ENCODE assay signal across 18 cellular contexts in the genomic region with DNA sequence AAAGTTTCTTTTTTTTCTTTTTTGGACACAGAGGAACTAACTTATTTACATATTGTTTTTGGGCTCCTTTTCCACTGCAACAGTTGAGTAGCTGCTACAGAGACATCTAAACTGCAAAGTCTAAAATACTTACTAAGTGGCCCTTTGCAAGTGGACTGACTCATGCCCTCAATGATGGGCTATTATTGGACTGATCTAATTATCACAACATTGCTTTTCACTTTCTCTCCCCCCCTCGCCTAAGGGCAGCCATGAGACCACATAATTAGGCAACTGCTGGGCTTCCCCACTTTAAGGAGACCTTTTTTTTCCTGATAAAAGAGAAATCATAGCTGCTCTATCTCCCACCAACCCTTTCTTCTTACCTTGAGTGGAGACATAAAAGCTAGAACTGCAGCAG.
"Had no signal": no experiment of that assay in that cellular context is flagged by ENCODE, and none has a peak within 500 bp of the region (broad histone marks: within the 10 kb centered on the region; RNA-seq: fewer than 3 reads in every experiment).

No MANE protein-coding gene starts in this region.

- H3K9me3 ChIP-seq: esophagus muscularis mucosa, heart right ventricle, tibial artery had no signal

- H3K36me3 ChIP-seq: esophagus muscularis mucosa, heart right ventricle, tibial artery had no signal

- H3K4me3 ChIP-seq: esophagus muscularis mucosa, heart right ventricle, skin epidermis, tibial artery had no signal

- H3K27me3 ChIP-seq: esophagus muscularis mucosa, heart right ventricle, tibial artery had no signal

- DNase-seq: activated CD4-positive, alpha-beta T cell treated with anti-CD3 and anti-CD28 coated beads, Interleukin-2, amount 10 ng/mL, durations not matched to agents 7 days and 5 days; activated CD8-positive, alpha-beta memory T cell treated with anti-CD3 and anti-CD28 coated beads, Interleukin-2, amount 50 U/mL, for 4 hours; activated effector memory CD4-positive, alpha-beta T cell treated with Interleukin-2 at 50 U/mL for 16 hours; activated naive CD4-positive, alpha-beta T cell treated with anti-CD3 and anti-CD28 coated beads, Interleukin-2, amount 10 ng/mL, durations not matched to agents 7 days and 5 days; activated naive CD8-positive, alpha-beta T cell treated with anti-CD3 and anti-CD28 coated beads, Interleukin-2, amount 50 U/mL, for 24 hours; activated T-cell treated with anti-CD3 and anti-CD28 coated beads, Interleukin-2, amount 50 U/mL, for 4 hours; aorta; effector CD8-positive, alpha-beta T cell; heart right ventricle; occipital lobe; right cardiac atrium; stimulated activated naive CD8-positive, alpha-beta T cell treated with anti-CD3 and anti-CD28 coated beads, Interleukin-15, Interleukin-2, amounts not matched to agents 100 U/mL and 50 U/mL, for 24 hours; substantia nigra; T1000; tibial artery had no signal

- H3K27ac ChIP-seq: esophagus muscularis mucosa, heart right ventricle, skin epidermis, tibial artery had no signal

- H3K4me1 ChIP-seq: esophagus muscularis mucosa, tibial artery had no signal

- ATAC-seq: activated CD4-positive, CD25-positive, alpha-beta regulatory T cell treated with anti-CD3 and anti-CD28 coated beads, Interleukin-2, amount 50 U/mL, for 24 hours; activated naive CD8-positive, alpha-beta T cell treated with anti-CD3 and anti-CD28 coated beads, Interleukin-2, amount 50 U/mL, for 24 hours; activated T-cell treated with anti-CD3 and anti-CD28 coated beads, Interleukin-2, amount 50 U/mL, for 4 hours; right cardiac atrium; stimulated activated naive CD8-positive, alpha-beta T cell treated with anti-CD3 and anti-CD28 coated beads, Interleukin-15, Interleukin-2, amounts not matched to agents 100 U/mL and 50 U/mL, for 24 hours had no signal
